ENCODE assay signal across 8 cellular contexts in genomic region chr4:121272526-121272925, GRCh38.
DNase-seq lines count a peak whose midpoint lies in the region; ATAC-seq and TF ChIP-seq lines count a peak whose summit lies in the region.

No MANE protein-coding gene starts in this region.

- H3K36me3 ChIP-seq in PC-9 (ENCODE audit: low read depth) (no peaks in the 10 kb centered on the region), colonic mucosa (no peaks in the 10 kb centered on the region)

- H2AFZ ChIP-seq in PC-9 = no peak overlapping the region

- H3K9ac ChIP-seq in colonic mucosa (ENCODE audit: low read depth in 2 of 2, low read length in 2 of 2) = no peak overlapping the region

- ATAC-seq in GM19043 (IDR thresholded peaks at IDR 0.05; ENCODE audit: low read depth, unreplicated experiment) (peak; percentile 70), HG02763 (IDR thresholded peaks at IDR 0.05; ENCODE audit: unreplicated experiment) (peak; percentile 91), GM19397 (IDR thresholded peaks at IDR 0.05; ENCODE audit: unreplicated experiment) (no peak)

- H3K4me1 ChIP-seq in PC-9 (replicated peaks; ENCODE audit: insufficient read depth) (peaks cover 15% of the 10 kb centered on the region), colonic mucosa (no peaks in the 10 kb centered on the region)

- H4K20me1 ChIP-seq in PC-9 (ENCODE audit: insufficient read depth) = no peaks in the 10 kb centered on the region

- H3K79me2 ChIP-seq in PC-9 (ENCODE audit: low read depth) = no peaks in the 10 kb centered on the region

- H3K9me3 ChIP-seq in PC-9 (ENCODE audit: insufficient read depth, low read depth) (no peaks in the 10 kb centered on the region), colonic mucosa (no peaks in the 10 kb centered on the region)

- H3K27me3 ChIP-seq in PC-9 (ENCODE audit: insufficient read depth, low read depth) (no peaks in the 10 kb centered on the region), colonic mucosa (no peaks in the 10 kb centered on the region)

- H3K27ac ChIP-seq in PC-9 (peak overlapping the region; percentile 29), colonic mucosa (no peak overlapping the region)

- POLR2A ChIA-PET in PC-9 (lab: Charles Lee; ENCODE audit: unreplicated experiment) = no interaction called here

- no peaks in the 10 kb centered on the region for H3K9me2 ChIP-seq in PC-9 (ENCODE audit: insufficient read depth)

- intact Hi-C loops in PC-9 (cut with micrococcal nuclease; ENCODE audit: unreplicated experiment) (loop anchor here (2.0 kb wide), 1 partner anchor 34 kb away; no protein-coding TSS in a partner anchor), colonic mucosa (cut with DNase I) (no loop called here)

- TF ChIP-seq CTCF in PC-9 (conservative IDR thresholded peaks at IDR 0.05) = no peak
- no peak for TF ChIP-seq CTCF in colonic mucosa (IDR thresholded peaks at IDR 0.05)
- no peak for TF ChIP-seq CTCF in GM10266 (IDR thresholded peaks at IDR 0.05; ENCODE audit: control insufficient read depth, insufficient read depth, low read depth, missing control alignments)

- DNase-seq in PC-9 (peak; percentile 20 to 84), non-pigmented ciliary epithelial cell (ENCODE audit: low read depth) (peak; percentile 81), NCI-H510A treated with DMSO at 0.1 percent for 48 hours (lab: John Stamatoyannopoulos, UW) (no peak), colonic mucosa (no peak), GM10266 (ENCODE audit: extremely low spot score) (no peak)

- H3K4me3 ChIP-seq in PC-9 (no peak overlapping the region), colonic mucosa (no peak overlapping the region)

- no TSS peak for BruUV-seq in PC-9 (replicated peaks; lab: Mats Ljungman, UMichigan)

- peaks cover 13% of the 10 kb centered on the region for H3F3A ChIP-seq in PC-9 (ENCODE audit: insufficient read depth, low read depth)

- no peak overlapping the region for H3K4me2 ChIP-seq in PC-9

- CTCF ChIA-PET in PC-9 (lab: Charles Lee) = interaction anchor here (0.6 to 1.2 kb wide), 4 partner anchors 19 to 98 kb away, joined by 3 read pairs; no protein-coding TSS in a partner anchor

Comparison
In these comparisons a context has a peak if more than half of its experiments do, and no peak if none do; other contexts are left out.
1. DNase-seq: peak in PC-9 (2 of 2) and non-pigmented ciliary epithelial cell (single experiment); none in NCI-H510A treated with DMSO at 0.1 percent for 48 hours (single experiment), colonic mucosa (single experiment) and GM10266 (single experiment).